1 cellular context compared by ENCODE assay signal in the genomic region with DNA sequence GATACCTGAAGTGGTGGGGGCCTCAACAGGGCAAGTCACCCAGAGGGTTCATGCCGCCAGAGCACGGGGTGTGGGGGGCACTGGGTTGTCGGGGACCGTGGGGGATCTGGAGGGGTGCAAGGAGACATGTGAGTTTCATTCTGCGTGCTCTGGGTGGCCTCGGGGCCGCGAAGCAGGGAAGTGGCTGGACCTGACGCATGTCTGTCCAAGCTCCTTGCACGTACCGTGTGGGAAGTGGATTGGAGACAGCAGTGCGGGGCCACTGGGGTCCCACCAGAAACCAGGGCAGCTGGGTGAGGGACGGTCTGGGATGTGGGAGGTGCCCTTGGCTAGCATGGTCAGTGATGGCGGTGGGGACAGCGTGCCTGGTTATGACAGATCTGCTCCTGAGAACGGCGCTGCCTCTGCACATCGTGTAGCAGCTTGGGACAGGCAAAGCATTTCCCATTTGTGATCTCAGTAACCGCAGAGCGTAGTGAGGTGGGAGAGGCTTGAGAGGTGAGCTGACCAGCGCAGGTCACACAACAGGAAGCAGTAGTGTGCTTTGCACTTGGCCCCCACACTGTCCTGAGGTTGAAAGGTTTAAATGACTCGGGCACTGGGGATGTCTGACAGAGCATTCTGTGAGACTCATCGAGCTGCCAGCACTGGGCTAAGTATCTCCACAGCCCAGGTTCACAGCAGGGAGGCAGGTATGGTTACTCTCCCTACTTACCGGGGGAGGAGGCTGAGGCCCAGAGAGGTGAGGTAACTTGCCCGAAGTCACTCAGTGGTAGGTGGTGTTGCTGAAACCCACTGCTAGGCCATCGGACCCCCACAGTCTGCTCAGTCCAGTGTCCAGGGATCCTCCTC.
TF ChIP-seq lines count a peak whose summit lies in the region.

No MANE protein-coding gene starts in this region.

TF ChIP-seq in WTC11, 78 proteins besides CTCF, POLR2A, EP300 and RAD21 (continued from another document):
- TF ChIP-seq ATF6 (CRISPR knock-in tag; IDR thresholded peaks at IDR 0.05): no peak
- TF ChIP-seq PRRX2 (CRISPR knock-in tag; IDR thresholded peaks at IDR 0.05): no peak
- TF ChIP-seq JUN (CRISPR knock-in tag; IDR thresholded peaks at IDR 0.05): no peak
- no peak for TF ChIP-seq ZNF423 (CRISPR knock-in tag; IDR thresholded peaks at IDR 0.05)
- TF ChIP-seq GRHL2 (CRISPR knock-in tag; IDR thresholded peaks at IDR 0.05; ENCODE audit: insufficient replicate concordance, severe bottlenecking): no peak
- TF ChIP-seq, protein P1, sequence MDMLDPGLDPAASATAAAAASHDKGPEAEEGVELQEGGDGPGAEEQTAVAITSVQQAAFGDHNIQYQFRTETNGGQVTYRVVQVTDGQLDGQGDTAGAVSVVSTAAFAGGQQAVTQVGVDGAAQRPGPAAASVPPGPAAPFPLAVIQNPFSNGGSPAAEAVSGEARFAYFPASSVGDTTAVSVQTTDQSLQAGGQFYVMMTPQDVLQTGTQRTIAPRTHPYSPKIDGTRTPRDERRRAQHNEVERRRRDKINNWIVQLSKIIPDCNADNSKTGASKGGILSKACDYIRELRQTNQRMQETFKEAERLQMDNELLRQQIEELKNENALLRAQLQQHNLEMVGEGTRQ (CRISPR knock-in tag; IDR thresholded peaks at IDR 0.05): no peak
